2 cellular contexts compared by ENCODE assay signal in the genomic region with DNA sequence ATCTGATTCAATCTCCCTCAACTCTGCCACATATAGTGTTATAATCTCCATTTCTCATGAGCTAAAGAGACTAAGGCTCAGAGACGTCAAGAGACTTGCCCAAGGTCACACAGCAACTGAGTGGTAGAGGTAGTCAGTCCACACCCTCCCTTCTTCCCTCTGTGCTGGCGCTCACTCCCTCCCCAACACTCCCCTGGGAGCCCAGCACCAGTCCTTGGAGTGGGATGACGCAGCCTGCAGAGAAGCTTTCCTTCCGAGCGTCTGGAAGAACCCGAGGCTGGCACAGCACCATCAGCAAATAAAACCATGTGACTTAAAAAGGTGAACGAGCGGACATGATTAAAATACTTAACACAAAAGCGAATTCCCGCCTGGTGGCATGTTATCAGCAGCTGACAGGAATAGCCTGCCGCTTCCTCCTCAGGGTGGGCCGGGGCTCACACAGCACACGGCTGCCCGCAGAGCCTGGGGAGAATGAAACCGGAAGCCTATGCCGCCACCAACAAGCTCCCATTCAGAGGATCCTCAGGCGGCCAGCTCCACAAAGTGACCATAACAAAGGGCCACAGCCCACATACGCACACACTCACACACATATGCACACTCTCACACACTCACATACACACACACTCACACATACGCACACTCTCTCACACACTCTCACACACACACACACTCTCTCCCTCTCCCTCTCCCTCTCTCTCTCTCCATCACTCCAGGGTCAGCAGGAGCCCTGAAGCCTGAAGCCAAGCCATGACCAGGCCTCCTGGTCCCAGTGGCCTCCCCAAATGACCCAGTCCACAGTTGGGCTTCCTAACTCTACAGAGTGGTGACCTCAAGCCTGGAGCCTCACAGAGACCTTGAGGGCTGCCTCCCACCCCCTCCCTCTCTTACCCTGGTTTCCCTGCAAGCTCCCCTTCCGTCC.
TF ChIP-seq lines count a peak whose summit lies in the region.

No MANE protein-coding gene starts in this region.

TF ChIP-seq in SK-N-SH, 30 proteins besides CTCF, POLR2A, EP300 and RAD21 (continued from another document):
- TF ChIP-seq GATA2 (CRISPR knock-in tag; IDR thresholded peaks at IDR 0.05) (no peak), MXI1 (IDR thresholded peaks at IDR 0.05; ENCODE audit: low read depth, low read length) (no peak)
- TF ChIP-seq, protein P1, sequence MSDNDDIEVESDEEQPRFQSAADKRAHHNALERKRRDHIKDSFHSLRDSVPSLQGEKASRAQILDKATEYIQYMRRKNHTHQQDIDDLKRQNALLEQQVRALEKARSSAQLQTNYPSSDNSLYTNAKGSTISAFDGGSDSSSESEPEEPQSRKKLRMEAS (IDR thresholded peaks at IDR 0.05; ENCODE audit: low read depth) = no peak
- TF ChIP-seq, protein P2, sequence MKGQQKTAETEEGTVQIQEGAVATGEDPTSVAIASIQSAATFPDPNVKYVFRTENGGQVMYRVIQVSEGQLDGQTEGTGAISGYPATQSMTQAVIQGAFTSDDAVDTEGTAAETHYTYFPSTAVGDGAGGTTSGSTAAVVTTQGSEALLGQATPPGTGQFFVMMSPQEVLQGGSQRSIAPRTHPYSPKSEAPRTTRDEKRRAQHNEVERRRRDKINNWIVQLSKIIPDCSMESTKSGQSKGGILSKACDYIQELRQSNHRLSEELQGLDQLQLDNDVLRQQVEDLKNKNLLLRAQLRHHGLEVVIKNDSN (IDR thresholded peaks at IDR 0.05; ENCODE audit: borderline replicate concordance, low read depth) = no peak
TF ChIP-seq in SK-N-SH: peak in this region for 0.

TF ChIP-seq in SK-N-SH treated with all-trans-retinoic acid at 6 μM for 48 hours, 23 proteins besides CTCF, POLR2A, EP300 and RAD21 (continued from another document):
- TF ChIP-seq, protein P3, sequence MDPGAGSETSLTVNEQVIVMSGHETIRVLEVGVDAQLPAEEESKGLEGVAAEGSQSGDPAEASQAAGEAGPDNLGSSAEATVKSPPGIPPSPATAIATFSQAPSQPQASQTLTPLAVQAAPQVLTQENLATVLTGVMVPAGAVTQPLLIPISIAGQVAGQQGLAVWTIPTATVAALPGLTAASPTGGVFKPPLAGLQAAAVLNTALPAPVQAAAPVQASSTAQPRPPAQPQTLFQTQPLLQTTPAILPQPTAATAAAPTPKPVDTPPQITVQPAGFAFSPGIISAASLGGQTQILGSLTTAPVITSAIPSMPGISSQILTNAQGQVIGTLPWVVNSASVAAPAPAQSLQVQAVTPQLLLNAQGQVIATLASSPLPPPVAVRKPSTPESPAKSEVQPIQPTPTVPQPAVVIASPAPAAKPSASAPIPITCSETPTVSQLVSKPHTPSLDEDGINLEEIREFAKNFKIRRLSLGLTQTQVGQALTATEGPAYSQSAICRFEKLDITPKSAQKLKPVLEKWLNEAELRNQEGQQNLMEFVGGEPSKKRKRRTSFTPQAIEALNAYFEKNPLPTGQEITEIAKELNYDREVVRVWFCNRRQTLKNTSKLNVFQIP (CRISPR knock-in tag; IDR thresholded peaks at IDR 0.05; ENCODE audit: borderline replicate concordance, low read depth) = no peak
TF ChIP-seq in SK-N-SH treated with all-trans-retinoic acid at 6 μM for 48 hours: peak in this region for 0.
